Comparison of ENCODE assay signal across 20 cellular contexts in the genomic region with DNA sequence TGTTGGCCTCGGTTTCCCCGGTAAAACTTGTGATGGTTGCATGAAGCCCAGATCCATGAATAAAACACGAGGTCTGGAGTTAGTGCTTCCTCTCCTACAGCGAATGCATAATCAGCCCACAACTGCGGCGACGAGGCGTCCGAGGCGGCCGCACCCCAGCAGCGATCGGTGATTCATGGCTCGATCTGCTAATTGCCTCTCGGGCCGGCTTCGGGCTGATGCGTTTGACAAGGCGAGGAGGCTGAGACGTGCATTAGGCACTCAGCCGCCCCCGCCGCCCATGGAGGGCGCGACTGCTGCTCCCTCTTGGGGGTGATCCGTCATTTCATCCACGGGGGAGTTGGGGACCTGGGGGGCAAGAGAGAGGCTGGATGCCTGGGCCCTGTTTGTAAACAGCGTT. TPM values are rescaled to one million over a fixed set of nuclear protein-coding genes. Genes with fewer than 3 reads are reported as not detected.
DNase-seq lines count a peak whose midpoint lies in the region; ATAC-seq, FAIRE-seq and TF ChIP-seq lines count a peak whose summit lies in the region.
"Had no signal": no experiment of that assay in that cellular context is flagged by ENCODE, and none has a peak within 500 bp of the region (broad histone marks: within the 10 kb centered on the region; RNA-seq: fewer than 3 reads in every experiment).

No MANE protein-coding gene starts in this region.

- TF ChIP-seq CTCF in astrocyte (IDR thresholded peaks at IDR 0.05; ENCODE audit: insufficient read depth, low read depth, low read length) (no peak), coronary artery (IDR thresholded peaks at IDR 0.05) (no peak)

- H3K4me3 ChIP-seq in astrocyte (ENCODE audit: insufficient read depth, low read depth, low read length): no peak overlapping the region
- H3K4me3 ChIP-seq in coronary artery: no peak overlapping the region
- H3K4me3 ChIP-seq: GM12878 had no signal

- H3K9me3 Mint-ChIP-seq in astrocyte (ENCODE audit: unreplicated experiment): no peaks in the 10 kb centered on the region

- H3K4me3 Mint-ChIP-seq in astrocyte (ENCODE audit: unreplicated experiment): no peak overlapping the region

- intact Hi-C loops in Right ventricle myocardium inferior (cut with DNase I): no loop called here

- H3K79me2 ChIP-seq in astrocyte (ENCODE audit: insufficient read depth, low read length): no peaks in the 10 kb centered on the region

- DNase-seq in NCI-H748 (lab: John Stamatoyannopoulos, UW; ENCODE audit: unreplicated experiment) (peak; percentile 12), NCI-H748 treated with DMSO at 0.1 percent for 48 hours (lab: John Stamatoyannopoulos, UW) (no peak), astrocyte (ENCODE audit: low read depth) (peak; percentile 39), left kidney (ENCODE audit: low read depth, low spot score) (peak; percentile 58), NCI-H774 (lab: John Stamatoyannopoulos, UW) (no peak), SIG-M5 (lab: John Stamatoyannopoulos, UW) (no peak), Right ventricle myocardium inferior (ENCODE audit: missing footprints) (no peak), coronary artery (ENCODE audit: low spot score) (no peak)
- DNase-seq: COR-L47, NCI-H146, NCI-H2081 treated with DMSO at 0.1 percent for 48 hours, NCI-H2227 treated with DMSO at 0.1 percent for 48 hours, NCI-H524 treated with DMSO at 0.1 percent for 48 hours, SHP77 treated with DMSO at 0.1 percent for 48 hours had no signal

- peaks cover 2% of the 10 kb centered on the region for H3K27me3 Mint-ChIP-seq in astrocyte (ENCODE audit: low read depth, unreplicated experiment)

- no peaks in the 10 kb centered on the region for H3K27me3 ChIP-seq in astrocyte (ENCODE audit: insufficient read depth, low read length)

- ATAC-seq in Right ventricle myocardium inferior: no peak
- ATAC-seq: GM12878, HCT116, Panc1 had no signal

- no peaks in the 10 kb centered on the region for H3K36me3 Mint-ChIP-seq in astrocyte (ENCODE audit: low read depth, unreplicated experiment)

- no peaks in the 10 kb centered on the region for H4K20me1 ChIP-seq in astrocyte (ENCODE audit: insufficient read depth, low read length)

- H3K4me2 ChIP-seq in astrocyte (ENCODE audit: low read length): peak overlapping the region; percentile 41

- H3K27ac ChIP-seq in astrocyte (ENCODE audit: low read depth, low read length) (no peak overlapping the region), coronary artery (no peak overlapping the region)
- H3K27ac ChIP-seq: C4-2B had no signal

- no peaks in the 10 kb centered on the region for H3K4me1 Mint-ChIP-seq in astrocyte (ENCODE audit: low read depth, unreplicated experiment)

- H2AFZ ChIP-seq in astrocyte (ENCODE audit: low read depth, low read length): peak overlapping the region; percentile 52

- peaks cover 5% of the 10 kb centered on the region for H3K4me1 ChIP-seq in astrocyte (ENCODE audit: insufficient read depth, low read length)

- FAIRE-seq in astrocyte (lab: Jason Lieb, UNC): no peak
- FAIRE-seq: GM12878, GM18507 had no signal

- no peak overlapping the region for H3K27ac Mint-ChIP-seq in astrocyte (ENCODE audit: unreplicated experiment)

- no peaks in the 10 kb centered on the region for H3K9me3 ChIP-seq in astrocyte (ENCODE audit: insufficient read depth, low read depth, low read length)

- H3K36me3 ChIP-seq in astrocyte (ENCODE audit: insufficient read depth, low read length): no peaks in the 10 kb centered on the region

- no peak overlapping the region for H3K9ac ChIP-seq in astrocyte (ENCODE audit: low read length)

RNA-seq across cellular contexts. Expression of gene EFNA2, which starts 48.1 kb away (rescaled TPM):
- 7.0 and 8.4 TPM in 2 replicates for total RNA-seq in astrocyte
- not detected for total RNA-seq in Right ventricle myocardium inferior
- total RNA-seq: GM12878, LHCN-M2 had no signal

RNA-seq across cellular contexts. Expression of gene NDUFS7, which starts 49.9 kb away (rescaled TPM):
- 64.0 and 67.3 TPM in 2 replicates for total RNA-seq in astrocyte
- total RNA-seq in Right ventricle myocardium inferior: 443 TPM

RNA-seq across cellular contexts. Expression of gene FAM174C, which starts 58.5 kb away (rescaled TPM):
- total RNA-seq in astrocyte (50.5 and 50.8 TPM in 2 replicates), Right ventricle myocardium inferior (13.1 TPM)

Comparison
In these comparisons a context has a peak if more than half of its experiments do, and no peak if none do; other contexts are left out.
1. DNase-seq: peak in NCI-H748 (single experiment), astrocyte (single experiment) and left kidney (single experiment); none in NCI-H748 treated with DMSO at 0.1 percent for 48 hours (single experiment), NCI-H774 (single experiment), SIG-M5 (single experiment), Right ventricle myocardium inferior (single experiment) and coronary artery (single experiment).